In genomic region chr4:74374561-74375327, GRCh38 we compare ENCODE assay signal across 11 cellular contexts. TPM values are rescaled to one million over a fixed set of nuclear protein-coding genes. Genes with fewer than 3 reads are reported as not detected.
DNase-seq lines count a peak whose midpoint lies in the region; ATAC-seq and TF ChIP-seq lines count a peak whose summit lies in the region.
"Had no signal": no experiment of that assay in that cellular context is flagged by ENCODE, and none has a peak within 500 bp of the region (broad histone marks: within the 10 kb centered on the region; RNA-seq: fewer than 3 reads in every experiment).

No MANE protein-coding gene starts in this region.

- CTCF ChIA-PET in Panc1 (lab: Charles Lee): no interaction called here

- 51% methylated on average over 10 of the region's 10 CpGs for WGBS in suprapubic skin

- H3K4me1 ChIP-seq in Panc1 (ENCODE audit: control insufficient read depth, insufficient read depth, low read length): no peaks in the 10 kb centered on the region; the same call in 1 of the 2 replicates
- peaks cover 5% of the 10 kb centered on the region for H3K4me1 ChIP-seq in suprapubic skin

- H3K36me3 ChIP-seq in Panc1 (ENCODE audit: control insufficient read depth, insufficient read depth, low read length) (no peaks in the 10 kb centered on the region), suprapubic skin (no peaks in the 10 kb centered on the region)
- H3K36me3 ChIP-seq: neutrophil had no signal

- DNase-seq in activated naive CD4-positive, alpha-beta T cell treated with anti-CD3 and anti-CD28 coated beads, Interleukin-2, amount 50 U/mL, for 72 hours (ENCODE audit: low spot score in 2 of 2): no peak
- no peak for DNase-seq in activated naive CD4-positive, alpha-beta T cell (lab: John Stamatoyannopoulos, UW)
- DNase-seq in Panc1 (ENCODE audit: low read depth, low spot score): peak; percentile 91
- DNase-seq in fibroblast of gingiva (ENCODE audit: low read depth): peak; percentile 98
- no peak for DNase-seq in suprapubic skin (ENCODE audit: low spot score in 2 of 2)
- no peak for DNase-seq in NCI-H1694 treated with DMSO at 0.1 percent for 48 hours (lab: John Stamatoyannopoulos, UW)
- DNase-seq: foreskin melanocyte, NCI-H187 had no signal

- POLR2A ChIA-PET in Panc1 (lab: Charles Lee): interaction anchor here (0.7 kb wide), 1 partner anchor 251 kb away, joined by 9 read pairs; no protein-coding TSS in a partner anchor

- intact Hi-C loops in Panc1 (cut with micrococcal nuclease; ENCODE audit: unreplicated experiment): no loop called here

- TF ChIP-seq POLR2A in suprapubic skin (IDR thresholded peaks at IDR 0.05): no peak

- peak overlapping the region; percentile 2 to 26; a peak in 2 of 4 replicates for H3K4me3 ChIP-seq in Panc1 (ENCODE audit: low read depth in 2 of 2, low read length in 2 of 2)
- no peak overlapping the region for H3K4me3 ChIP-seq in suprapubic skin

- BruUV-seq in Panc1 (replicated peaks; lab: Mats Ljungman, UMichigan): no TSS peak

- no peaks in the 10 kb centered on the region for H3K9me3 Mint-ChIP-seq in activated naive CD4-positive, alpha-beta T cell treated with anti-CD3 and anti-CD28 coated beads, Interleukin-2, amount 50 U/mL, for 72 hours

- no peak overlapping the region for H3K27ac Mint-ChIP-seq in activated naive CD4-positive, alpha-beta T cell treated with anti-CD3 and anti-CD28 coated beads, Interleukin-2, amount 50 U/mL, for 72 hours

- H3K36me3 Mint-ChIP-seq in activated naive CD4-positive, alpha-beta T cell treated with anti-CD3 and anti-CD28 coated beads, Interleukin-2, amount 50 U/mL, for 72 hours: no peaks in the 10 kb centered on the region

- H3K9me3 ChIP-seq in Panc1 (ENCODE audit: control insufficient read depth, insufficient read depth, low read depth, low read length) (no peaks in the 10 kb centered on the region), suprapubic skin (no peaks in the 10 kb centered on the region)
- H3K9me3 ChIP-seq: neutrophil had no signal

- TF ChIP-seq CTCF in Panc1 (IDR thresholded peaks at IDR 0.05): no peak
- no peak for TF ChIP-seq CTCF in suprapubic skin (IDR thresholded peaks at IDR 0.05)

- ATAC-seq in activated naive CD4-positive, alpha-beta T cell treated with anti-CD3 and anti-CD28 coated beads, Interleukin-2, amount 50 U/mL, for 72 hours: peak; percentile 52 to 79
- ATAC-seq in Panc1 (peak; percentile 86), GM18861 (IDR thresholded peaks at IDR 0.05; ENCODE audit: unreplicated experiment) (no peak), HG03108 (IDR thresholded peaks at IDR 0.05; ENCODE audit: unreplicated experiment) (no peak)

- no peak for TF ChIP-seq EP300 in suprapubic skin (IDR thresholded peaks at IDR 0.05)

- H3K27ac ChIP-seq in Panc1 (ENCODE audit: low read length) (no peak overlapping the region; the same call in 1 of the 2 replicates), suprapubic skin (peak overlapping the region; percentile 24)
- H3K27ac ChIP-seq: neutrophil had no signal

- in situ Hi-C loops in Panc1 (cut with HindIII; ENCODE audit: low pct_unique_long_range_greater_than_20kb, low sequenced_read_pairs): no loop called here

- no peaks in the 10 kb centered on the region for H3K27me3 ChIP-seq in Panc1 (ENCODE audit: control insufficient read depth, insufficient read depth, low read length)
- H3K27me3 ChIP-seq in suprapubic skin: no peaks in the 10 kb centered on the region
- H3K27me3 ChIP-seq: neutrophil had no signal

RNA-seq across cellular contexts. Expression of gene EREG, which starts 9.8 kb away (rescaled TPM):
- total RNA-seq in activated naive CD4-positive, alpha-beta T cell treated with anti-CD3 and anti-CD28 coated beads, Interleukin-2, amount 50 U/mL, for 72 hours: under 1 TPM in 1 of 2 donors, not detected in 1; 0.07 TPM
- total RNA-seq in Panc1 (2021; ENCODE audit: unreplicated experiment): 2.1 TPM
- polyA plus RNA-seq in Panc1 (2012; ENCODE audit: insufficient read length): 0.58 TPM
- total RNA-seq in suprapubic skin: 10 to 100 TPM in 2 of 4 donors, 1 to 10 TPM in 2; 9.4 to 63.8 (median 31.6) TPM

Comparison
In these comparisons a context has a peak if more than half of its experiments do, and no peak if none do; other contexts are left out.
1. ATAC-seq: peak in activated naive CD4-positive, alpha-beta T cell treated with anti-CD3 and anti-CD28 coated beads, Interleukin-2, amount 50 U/mL, for 72 hours (2 of 2) and Panc1 (single experiment); none in GM18861 (single experiment) and HG03108 (single experiment).
2. DNase-seq: peak in Panc1 (single experiment) and fibroblast of gingiva (single experiment); none in activated naive CD4-positive, alpha-beta T cell treated with anti-CD3 and anti-CD28 coated beads, Interleukin-2, amount 50 U/mL, for 72 hours (0 of 2), activated naive CD4-positive, alpha-beta T cell (0 of 4), suprapubic skin (0 of 2) and NCI-H1694 treated with DMSO at 0.1 percent for 48 hours (single experiment).